ENCODE assay signal across 8 cellular contexts in the genomic region with DNA sequence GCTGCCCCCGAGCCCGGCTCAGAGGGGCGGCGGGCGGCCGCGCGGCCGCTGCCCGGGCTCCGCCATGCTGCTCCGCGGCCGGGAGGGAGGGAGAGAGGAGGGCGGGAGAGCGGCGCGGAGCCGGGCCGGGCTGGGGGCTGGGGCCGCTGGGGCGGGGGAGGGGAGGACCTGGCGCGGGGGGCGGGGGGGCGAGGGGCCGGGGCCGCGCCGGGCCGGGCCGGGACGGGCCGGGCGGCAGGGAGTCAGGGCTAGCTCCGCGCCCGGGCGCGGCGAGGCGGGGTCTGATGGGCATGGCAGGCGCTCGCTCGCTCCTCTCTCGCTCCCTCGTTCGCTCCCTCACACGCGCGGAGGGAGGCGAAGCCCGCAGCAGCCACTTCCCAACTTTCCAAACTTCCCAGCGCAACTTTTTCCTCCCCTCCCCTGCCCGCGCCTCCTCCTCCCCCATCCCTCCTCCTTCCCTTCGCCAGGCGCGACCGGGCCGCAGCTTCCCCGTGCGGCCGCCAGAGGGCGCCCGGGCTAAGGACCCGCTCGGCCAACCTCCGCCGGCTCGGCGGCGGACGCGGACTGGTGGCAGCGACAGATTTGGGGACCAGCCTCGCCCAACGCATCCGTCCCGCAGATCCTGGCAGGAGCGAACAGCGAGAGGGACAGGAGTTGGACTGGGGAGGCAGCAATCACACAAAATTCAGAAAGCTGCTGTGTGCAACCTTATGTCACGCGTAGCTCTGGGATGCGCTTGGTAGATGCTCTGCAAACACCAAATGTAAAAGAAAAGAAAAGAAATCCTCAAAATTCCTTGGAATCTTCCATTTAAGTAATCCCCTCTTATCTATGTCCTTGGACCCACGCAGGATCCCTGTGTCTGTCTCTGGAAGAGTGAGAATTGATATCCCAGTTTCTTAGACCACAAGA. TPM values are rescaled to one million over a fixed set of nuclear protein-coding genes. Genes with fewer than 3 reads are reported as not detected.
DNase-seq lines count a peak whose midpoint lies in the region; ATAC-seq and TF ChIP-seq lines count a peak whose summit lies in the region.

TRABD2B (minus strand) TSS at position 97 of the 912 bp plus-strand sequence.

- 4% methylated on average over 72 of the region's 86 CpGs for WGBS in HUES64
- 4% methylated on average over 80 of the region's 86 CpGs for WGBS in right cardiac atrium
- WGBS in psoas muscle, 3 donors, result 3 to 7% (median 7%) methylated on average over 28 to 83 of the region's 86 CpGs
- 4% methylated on average over 69 of the region's 86 CpGs for WGBS in urinary bladder

- peak; percentile 22 for DNase-seq in COR-L47 (lab: John Stamatoyannopoulos, UW)
- DNase-seq in amniotic epithelial cell (ENCODE audit: low read depth), result peak; percentile 72
- DNase-seq in right cardiac atrium, result peak; percentile 86 to 95 (median 94)
- peak; percentile 83 to 88 for DNase-seq in psoas muscle

- no peak within 1 kb of the TSS for H3K4me2 ChIP-seq in SU-DHL-6 (ENCODE audit: low read depth, low read length, poor library complexity, severe bottlenecking)

- H3K4me3 ChIP-seq in HUES64 (ENCODE audit: low read length) (peak within 1 kb of the TSS; percentile 70), SU-DHL-6 (ENCODE audit: insufficient read depth, low read length, poor library complexity, severe bottlenecking) (no peak within 1 kb of the TSS), right cardiac atrium (ENCODE audit: low read length) (peak within 1 kb of the TSS; percentile 89), psoas muscle (peak within 1 kb of the TSS; percentile 66), urinary bladder (ENCODE audit: low read depth, low read length) (peak within 1 kb of the TSS; percentile 66)

- peaks cover 6% of the 10 kb centered on the region; the same call in 1 of the 2 replicates for H3K36me3 ChIP-seq in HUES64 (ENCODE audit: insufficient read depth, low read length)
- H3K36me3 ChIP-seq in SU-DHL-6 (ENCODE audit: low read length), result no peaks in the 10 kb centered on the region
- no peaks in the 10 kb centered on the region for H3K36me3 ChIP-seq in psoas muscle (ENCODE audit: insufficient read depth in 1 of 2, low read depth in 1 of 2)
- H3K36me3 ChIP-seq in urinary bladder (ENCODE audit: insufficient read depth), result no peaks in the 10 kb centered on the region

- H3F3A ChIP-seq in SU-DHL-6 (ENCODE audit: insufficient read depth), result no peaks in the 10 kb centered on the region

- no peaks in the 10 kb centered on the region for H4K20me1 ChIP-seq in SU-DHL-6 (ENCODE audit: low read depth, low read length)

- H3K27ac ChIP-seq in HUES64 (ENCODE audit: low read depth, low read length) (peak within 1 kb of the TSS; percentile 70; the same call in 1 of the 2 replicates), SU-DHL-6 (ENCODE audit: low read depth, low read length) (no peak within 1 kb of the TSS), right cardiac atrium (ENCODE audit: low read length) (peak within 1 kb of the TSS; percentile 85), psoas muscle (peak within 1 kb of the TSS; percentile 30), urinary bladder (ENCODE audit: low read depth) (peak within 1 kb of the TSS; percentile 86)

- ATAC-seq in GM21390 (IDR thresholded peaks at IDR 0.05; ENCODE audit: unreplicated experiment) (peak; percentile 89), right cardiac atrium (peak; percentile 76 to 86), psoas muscle (peak; percentile 87 to 95 (median 90))

- H3K4me1 ChIP-seq in HUES64 (ENCODE audit: insufficient read depth, low read length) (peaks cover 39% of the 10 kb centered on the region), right cardiac atrium (ENCODE audit: control insufficient read depth, insufficient read depth, low read length) (no peaks in the 10 kb centered on the region), psoas muscle (peaks cover 2% of the 10 kb centered on the region), urinary bladder (ENCODE audit: insufficient read depth) (no peaks in the 10 kb centered on the region)

- H3K27me3 ChIP-seq in HUES64 (ENCODE audit: insufficient read depth, low read length) (peaks cover 43% of the 10 kb centered on the region), SU-DHL-6 (ENCODE audit: low read length) (no peaks in the 10 kb centered on the region), right cardiac atrium (ENCODE audit: control insufficient read depth, insufficient read depth) (no peaks in the 10 kb centered on the region), psoas muscle (ENCODE audit: insufficient read depth in 3 of 3, low read length in 2 of 3) (peaks cover 0 to 45% (median 4%) of the 10 kb centered on the region in 3 donors)

- TF ChIP-seq CTCF in SU-DHL-6 (IDR thresholded peaks at IDR 0.05; ENCODE audit: insufficient read depth, low read length, poor library complexity, severe bottlenecking) (peak; percentile 96), psoas muscle (IDR thresholded peaks at IDR 0.05) (peak; percentile 90)

- H3K9me3 ChIP-seq in HUES64 (ENCODE audit: insufficient read depth, low read depth, low read length) (no peaks in the 10 kb centered on the region), SU-DHL-6 (ENCODE audit: insufficient read depth, low read length) (no peaks in the 10 kb centered on the region), right cardiac atrium (ENCODE audit: control insufficient read depth, low read length) (no peaks in the 10 kb centered on the region), psoas muscle (no peaks in the 10 kb centered on the region)

- intact Hi-C loops in right cardiac atrium (cut with DNase I), result loop anchor here (5.0 to 10.0 kb wide), 4 partner anchors 55 to 243 kb away; no protein-coding TSS in a partner anchor
- intact Hi-C loops in psoas muscle (cut with DNase I), result loop anchor here (1.0 to 2.0 kb wide), 2 partner anchors 63 to 64 kb away; no protein-coding TSS in a partner anchor

- no peak within 1 kb of the TSS for H2AFZ ChIP-seq in SU-DHL-6 (ENCODE audit: low read depth, low read length, severe bottlenecking)

- H3K9me2 ChIP-seq in SU-DHL-6 (replicated peaks; ENCODE audit: insufficient read depth, low read length), result no peaks in the 10 kb centered on the region

- no peaks in the 10 kb centered on the region for H3K79me2 ChIP-seq in SU-DHL-6 (ENCODE audit: insufficient read depth, low read length)

- H3K9ac ChIP-seq in HUES64 (ENCODE audit: low read depth, low read length), result peak within 1 kb of the TSS; percentile 54
- H3K9ac ChIP-seq in SU-DHL-6 (ENCODE audit: low read length), result no peak within 1 kb of the TSS

RNA-seq across cellular contexts. Expression of gene TRABD2B, which starts in this region (rescaled TPM):
- polyA plus RNA-seq in HUES64 (2013, experiment 1 of 2), result 2.6 TPM
- 2.5 TPM for polyA plus RNA-seq in HUES64 (2013, experiment 2 of 2)
- total RNA-seq in right cardiac atrium (10 to 100 TPM; 13.4 to 23.7 (median 18.1) TPM), psoas muscle (under 1 TPM; 0.42 to 0.76 (median 0.51) TPM), urinary bladder (2.4 TPM)
- polyA plus RNA-seq in right cardiac atrium (6.7 TPM), psoas muscle (under 1 TPM; 0.08 to 0.32 (median 0.20) TPM), urinary bladder (6.1 TPM)

Comparison
In these comparisons a context has a peak if more than half of its experiments do, and no peak if none do; other contexts are left out.
1. Peak in DNase-seq, ATAC-seq, H3K4me3 ChIP-seq and H3K27ac ChIP-seq in psoas muscle; RNA of the gene not detected or under 1 TPM.
2. DNase-seq: peak in every context shown above with its lines; median percentile 94 in right cardiac atrium; 86 in psoas muscle; 72 in amniotic epithelial cell; 22 in COR-L47.